Comparison of ENCODE assay signal across 10 cellular contexts in genomic region chr4:6727081-6727942, GRCh38. TPM values are rescaled to one million over a fixed set of nuclear protein-coding genes. Genes with fewer than 3 reads are reported as not detected.
A peak's percentile ranks its signal among the peaks of the same experiment; 100 is the strongest.
DNase-seq lines count a peak whose midpoint lies in the region; ATAC-seq, FAIRE-seq and TF ChIP-seq lines count a peak whose summit lies in the region.
"Had no signal": no experiment of that assay in that cellular context is flagged by ENCODE, and none has a peak within 500 bp of the region (broad histone marks: within the 10 kb centered on the region; RNA-seq: fewer than 3 reads in every experiment).

No MANE protein-coding gene starts in this region.

- TF ChIP-seq CTCF in K562 (IDR thresholded peaks at IDR 0.05 in 2 of 3, conservative IDR thresholded peaks at IDR 0.05 in 1 of 3; ENCODE audit: insufficient read depth in 2 of 3, low read depth in 1 of 3, low read length in 3 of 3) = no peak
- no peak for TF ChIP-seq CTCF in OCI-LY7 (conservative IDR thresholded peaks at IDR 0.05; ENCODE audit: low read length)

- H2AFZ ChIP-seq in K562 (ENCODE audit: low read depth, low read length) (peak overlapping the region; percentile 60; the same call in 1 of the 2 replicates), OCI-LY7 (ENCODE audit: low read length) (no peak overlapping the region)

- H3K4me3 ChIP-seq in H7 (ENCODE audit: insufficient read depth, low read depth, low read length) (no peak overlapping the region), K562 (no peak overlapping the region), skeletal muscle satellite cell (ENCODE audit: low read length) (no peak overlapping the region), OCI-LY7 (ENCODE audit: low read depth, low read length, poor library complexity, severe bottlenecking) (no peak overlapping the region)

- 70% methylated on average over 13 of the region's 31 CpGs for WGBS in K562 (ENCODE audit: insufficient coverage, low coverage, missing lambda C conversion rate)

- no TSS peak for BruUV-seq in K562 (replicated peaks; lab: Mats Ljungman, UMichigan)
- BruUV-seq in OCI-LY7 (replicated peaks; lab: Mats Ljungman, UMichigan) = no TSS peak

- ATAC-seq in K562 = no peak
- ATAC-seq: T-cell had no signal

- POLR2A ChIA-PET in K562 (lab: Yijun Ruan, JAX) (interaction anchor here (0.7 kb wide), 1 partner anchor 25 kb away, joined by 3 read pairs; no protein-coding TSS in a partner anchor), OCI-LY7 (lab: Charles Lee) (interaction anchor here (0.6 kb wide), 1 partner anchor 9 kb away, joined by 7 read pairs; no protein-coding TSS in a partner anchor)

- no peaks in the 10 kb centered on the region for H3K79me2 ChIP-seq in K562 (ENCODE audit: control insufficient read depth, insufficient read depth, low read length)
- no peaks in the 10 kb centered on the region for H3K79me2 ChIP-seq in OCI-LY7 (ENCODE audit: insufficient read depth, low read depth, low read length)

- H3K4me1 ChIP-seq in K562 (replicated peaks in 1 of 2; ENCODE audit: control insufficient read depth in 2 of 2, insufficient read depth in 2 of 2, low read length in 2 of 2) = peaks cover 31 to 60% of the 10 kb centered on the region in 2 experiments
- peaks cover 9% of the 10 kb centered on the region for H3K4me1 ChIP-seq in skeletal muscle satellite cell (ENCODE audit: control insufficient read depth, insufficient read depth, low read length)
- no peaks in the 10 kb centered on the region for H3K4me1 ChIP-seq in OCI-LY7 (ENCODE audit: insufficient read depth, low read length, poor library complexity, severe bottlenecking)

- intact Hi-C loops in K562 (cut with micrococcal nuclease) = no loop called here
- intact Hi-C loops in OCI-LY7 (cut with micrococcal nuclease; ENCODE audit: unreplicated experiment) = no loop called here

- H3K9me2 ChIP-seq in OCI-LY7 (ENCODE audit: insufficient read depth, low read length) = no peaks in the 10 kb centered on the region

- no peak for TF ChIP-seq RAD21 in K562 (CRISPR knock-in tag; conservative IDR thresholded peaks at IDR 0.05 in 1 of 2, IDR thresholded peaks at IDR 0.05 in 1 of 2)

- FAIRE-seq in K562 (lab: Jason Lieb, UNC) (no peak), GM12891 (lab: Jason Lieb, UNC) (no peak)
- FAIRE-seq: endometrium had no signal

- H3K27ac ChIP-seq in K562 (ENCODE audit: extremely low read depth, low read depth, low read length) (no peak overlapping the region), OCI-LY7 (ENCODE audit: low read depth, low read length, poor library complexity, severe bottlenecking) (no peak overlapping the region)

- in situ Hi-C loops in K562 (cut with MboI) = no loop called here

- H3K27me3 ChIP-seq in H7 (ENCODE audit: control insufficient read depth, insufficient read depth, low read length) (no peaks in the 10 kb centered on the region), K562 (ENCODE audit: control insufficient read depth in 2 of 2, insufficient read depth in 2 of 2, low read length in 2 of 2) (no peaks in the 10 kb centered on the region), skeletal muscle satellite cell (ENCODE audit: control insufficient read depth, insufficient read depth, low read length) (no peaks in the 10 kb centered on the region)

- H4K20me1 ChIP-seq in K562 (replicated peaks; ENCODE audit: control insufficient read depth, insufficient read depth, low read length) (no peaks in the 10 kb centered on the region), OCI-LY7 (ENCODE audit: insufficient read depth, low read length) (no peaks in the 10 kb centered on the region)

- H3K9me3 ChIP-seq in K562 (replicated peaks; ENCODE audit: control insufficient read depth, insufficient read depth, low read depth, low read length) (no peaks in the 10 kb centered on the region), skeletal muscle satellite cell (replicated peaks; ENCODE audit: low read length) (no peaks in the 10 kb centered on the region), OCI-LY7 (ENCODE audit: low read length) (no peaks in the 10 kb centered on the region)

- no peak for TF ChIP-seq POLR2A in K562 (conservative IDR thresholded peaks at IDR 0.05)
- TF ChIP-seq POLR2A in GM12891 (IDR thresholded peaks at IDR 0.05; ENCODE audit: low read depth, low read length) = no peak

- H3K36me3 ChIP-seq in H7 (replicated peaks; ENCODE audit: control insufficient read depth, insufficient read depth, low read length) = no peaks in the 10 kb centered on the region
- no peaks in the 10 kb centered on the region for H3K36me3 ChIP-seq in K562 (ENCODE audit: control insufficient read depth, insufficient read depth, low read length)
- no peaks in the 10 kb centered on the region for H3K36me3 ChIP-seq in skeletal muscle satellite cell (ENCODE audit: insufficient read depth, low read length)
- no peaks in the 10 kb centered on the region for H3K36me3 ChIP-seq in OCI-LY7 (ENCODE audit: insufficient read depth, low read length)

- H3K9ac ChIP-seq in K562 (ENCODE audit: insufficient read depth in 1 of 2, low read depth in 2 of 2, low read length in 2 of 2) (0 out of 4 replicates have a peak overlapping the region, but pooled peaks of 1 of the 2 experiments have one; percentile 19), skeletal muscle satellite cell (ENCODE audit: low read depth, low read length) (no peak overlapping the region)

- H3K4me2 ChIP-seq in K562 (ENCODE audit: insufficient read depth, low read length) (no peak overlapping the region; the same call in 1 of the 2 replicates), skeletal muscle satellite cell (ENCODE audit: low read length) (peak overlapping the region; percentile 33), OCI-LY7 (ENCODE audit: low read length) (no peak overlapping the region)

- CTCF ChIA-PET in K562 (lab: Yijun Ruan, JAX; ENCODE audit: low intra/inter-chr PET ratio) (no interaction called here), OCI-LY7 (lab: Charles Lee; ENCODE audit: unreplicated experiment) (no interaction called here)

- no peak for TF ChIP-seq EP300 in K562 (IDR thresholded peaks at IDR 0.05; ENCODE audit: low read length)

- no peaks in the 10 kb centered on the region for H3K9me1 ChIP-seq in K562 (ENCODE audit: control insufficient read depth, insufficient read depth, low read length)

- peak; percentile 77 for DNase-seq in H7
- DNase-seq in K562 (ENCODE audit: extremely low read depth in 1 of 4, low spot score in 3 of 4) = peak in 3 of 4 experiments; percentile 4 to 45 (median 41)
- DNase-seq in inferior parietal cortex (ENCODE audit: extremely low spot score) = peak; percentile 75
- DNase-seq in OCI-LY7 (ENCODE audit: low spot score) = no peak
- no peak for DNase-seq in GM12891 (ENCODE audit: insufficient read length, low spot score)
- no peak for DNase-seq in NCI-H748 treated with DMSO at 0.1 percent for 48 hours (lab: John Stamatoyannopoulos, UW)
- DNase-seq: mammary epithelial cell, T-cell had no signal

RNA-seq across cellular contexts. Expression of gene BLOC1S4, which starts 11.3 kb away (rescaled TPM):
- total RNA-seq in H7 (2014; rRNA removed; shearing (Covaris generic)) = 35.5 and 39.7 TPM in 2 replicates
- 9.9 and 18.6 TPM in 2 replicates for total RNA-seq in K562 (2011; cell fraction: chromatin; rRNA removed; ENCODE audit: low replicate concordance)
- total RNA-seq in K562 (2011; cell fraction: nucleolus; rRNA removed) = 25.1 and 30.5 TPM in 2 replicates
- 18.3 and 23.1 TPM in 2 replicates for total RNA-seq in K562 (2011; cell fraction: nucleoplasm; rRNA removed)
- total RNA-seq in K562 (2014; rRNA removed) = 31.6 and 38.3 TPM in 2 replicates
- 10.0 and 11.2 TPM in 2 replicates for total RNA-seq in K562 (2014; rRNA removed; fragmentation: Illumina TruSeq; extraction: Trizol)
- 10.5 and 10.8 TPM in 2 replicates for total RNA-seq in K562 (2015; rRNA removed; fragmentation: Illumina TruSeq; extraction: Trizol)
- total RNA-seq in K562 (2021) = 29.4 and 31.1 TPM in 2 replicates
- polyA plus RNA-seq in K562 (2011; rRNA removed) = 21.0 and 25.5 TPM in 2 replicates
- 27.6 and 61.0 TPM in 2 replicates for polyA plus RNA-seq in K562 (2011; cell fraction: cytosol; rRNA removed)
- 14.4 and 23.7 TPM in 2 replicates for polyA plus RNA-seq in K562 (2011; cell fraction: nucleus; rRNA removed)
- polyA plus RNA-seq in K562 (2012) = 20.7 and 24.2 TPM in 2 replicates
- 10.3 and 15.0 TPM in 2 replicates for polyA plus RNA-seq in K562 (2014; fragmentation: Illumina TruSeq; extraction: Trizol)
- 1 to 10 TPM; 3.1 to 3.9 TPM for polyA plus RNA-seq in K562 (2014; fragmentation: Nextera tagmentation; extraction: Ambion mirVana)
- 30.9 and 37.3 TPM in 2 replicates for polyA plus RNA-seq in K562 (2014; rRNA removed)
- 5.4 and 8.9 TPM in 2 replicates for polyA minus RNA-seq in K562 (2011; rRNA and poly(A)+ RNA removed)
- polyA minus RNA-seq in K562 (2011; cell fraction: cytosol; rRNA and poly(A)+ RNA removed) = 9.5 and 11.1 TPM in 2 replicates
- 10.4 and 14.2 TPM in 2 replicates for polyA minus RNA-seq in K562 (2011; cell fraction: nucleus; rRNA and poly(A)+ RNA removed)
- 13.1 and 14.2 TPM in 2 replicates for total RNA-seq in skeletal muscle satellite cell (2012; rRNA removed)
- 26.5 and 36.1 TPM in 2 replicates for total RNA-seq in OCI-LY7 (2014; rRNA removed; shearing (Covaris generic))
- total RNA-seq in OCI-LY7 (2022) = 26.1 and 32.3 TPM in 2 replicates
- 10.5 TPM for polyA plus RNA-seq in GM12891 (2012; ENCODE audit: low read depth, missing spikeins)

RNA-seq across cellular contexts. Expression of gene MRFAP1L1, which starts 17.6 kb away (rescaled TPM):
- total RNA-seq in H7 (2014; rRNA removed; shearing (Covaris generic)) = 49.0 and 52.5 TPM in 2 replicates
- 23.4 and 45.9 TPM in 2 replicates for total RNA-seq in K562 (2011; cell fraction: chromatin; rRNA removed; ENCODE audit: low replicate concordance)
- 16.5 and 18.4 TPM in 2 replicates for total RNA-seq in K562 (2011; cell fraction: nucleolus; rRNA removed)
- total RNA-seq in K562 (2011; cell fraction: nucleoplasm; rRNA removed) = 26.7 and 33.1 TPM in 2 replicates
- total RNA-seq in K562 (2014; rRNA removed) = 74.2 and 78.8 TPM in 2 replicates
- 85.7 and 86.2 TPM in 2 replicates for total RNA-seq in K562 (2014; rRNA removed; fragmentation: Illumina TruSeq; extraction: Trizol)
- 83.3 and 90.6 TPM in 2 replicates for total RNA-seq in K562 (2015; rRNA removed; fragmentation: Illumina TruSeq; extraction: Trizol)
- 51.3 and 53.6 TPM in 2 replicates for total RNA-seq in K562 (2021)
- polyA plus RNA-seq in K562 (2011; rRNA removed) = 59.5 and 83.8 TPM in 2 replicates
- polyA plus RNA-seq in K562 (2011; cell fraction: cytosol; rRNA removed) = 19.4 and 37.0 TPM in 2 replicates
- polyA plus RNA-seq in K562 (2011; cell fraction: nucleus; rRNA removed) = 37.8 and 48.5 TPM in 2 replicates
- polyA plus RNA-seq in K562 (2012) = 49.1 and 74.0 TPM in 2 replicates
- polyA plus RNA-seq in K562 (2014; fragmentation: Illumina TruSeq; extraction: Trizol) = 74.8 and 87.6 TPM in 2 replicates
- polyA plus RNA-seq in K562 (2014; fragmentation: Nextera tagmentation; extraction: Ambion mirVana) = 10 to 100 TPM; 37.6 to 48.1 TPM
- 104 and 111 TPM in 2 replicates for polyA plus RNA-seq in K562 (2014; rRNA removed)
- polyA minus RNA-seq in K562 (2011; rRNA and poly(A)+ RNA removed) = 46.9 and 49.6 TPM in 2 replicates
- polyA minus RNA-seq in K562 (2011; cell fraction: cytosol; rRNA and poly(A)+ RNA removed) = 10.4 and 17.8 TPM in 2 replicates
- 13.7 and 31.7 TPM in 2 replicates for polyA minus RNA-seq in K562 (2011; cell fraction: nucleus; rRNA and poly(A)+ RNA removed)
- total RNA-seq in skeletal muscle satellite cell (2012; rRNA removed) = 31.7 and 33.5 TPM in 2 replicates
- total RNA-seq in OCI-LY7 (2014; rRNA removed; shearing (Covaris generic)) = 50.5 and 79.2 TPM in 2 replicates
- total RNA-seq in OCI-LY7 (2022) = 49.3 and 50.1 TPM in 2 replicates
- 27.7 TPM for polyA plus RNA-seq in GM12891 (2012; ENCODE audit: low read depth, missing spikeins)

RNA-seq across cellular contexts. Expression of gene S100P, which starts 33.6 kb away (rescaled TPM):
- not detected in 2 replicates for total RNA-seq in H7 (2014; rRNA removed; shearing (Covaris generic))
- total RNA-seq in K562 (2011; cell fraction: chromatin; rRNA removed; ENCODE audit: low replicate concordance) = 1.7 TPM in 1 of 2 replicates, not detected in the other
- 0.33 and 0.53 TPM in 2 replicates for total RNA-seq in K562 (2011; cell fraction: nucleolus; rRNA removed)
- total RNA-seq in K562 (2011; cell fraction: nucleoplasm; rRNA removed) = 0.81 TPM in 1 of 2 replicates, not detected in the other
- total RNA-seq in K562 (2014; rRNA removed) (5.8 and 7.5 TPM in 2 replicates), K562 (2014; rRNA removed; fragmentation: Illumina TruSeq; extraction: Trizol) (7.4 and 13.7 TPM in 2 replicates), K562 (2015; rRNA removed; fragmentation: Illumina TruSeq; extraction: Trizol) (7.2 and 7.5 TPM in 2 replicates), K562 (2021) (13.2 and 16.8 TPM in 2 replicates), OCI-LY7 (2022) (not detected in 2 replicates)
- polyA plus RNA-seq in K562 (2011; rRNA removed) (2.7 and 4.1 TPM in 2 replicates), K562 (2014; fragmentation: Illumina TruSeq; extraction: Trizol) (6.9 and 7.4 TPM in 2 replicates), K562 (2014; fragmentation: Nextera tagmentation; extraction: Ambion mirVana) (10 to 100 TPM; 21.0 to 23.8 TPM), K562 (2014; rRNA removed) (5.5 and 5.7 TPM in 2 replicates)
- polyA plus RNA-seq in K562 (2011; cell fraction: cytosol; rRNA removed) = 0.55 and 3.2 TPM in 2 replicates
- polyA plus RNA-seq in K562 (2011; cell fraction: nucleus; rRNA removed) = 0.30 and 1.6 TPM in 2 replicates
- 11.5 and 304 TPM in 2 replicates for polyA plus RNA-seq in K562 (2012)
- polyA minus RNA-seq in K562 (2011; rRNA and poly(A)+ RNA removed) = 0.15 and 0.25 TPM in 2 replicates
- 4.8 and 23.3 TPM in 2 replicates for polyA minus RNA-seq in K562 (2011; cell fraction: cytosol; rRNA and poly(A)+ RNA removed)
- 4.7 and 6.1 TPM in 2 replicates for polyA minus RNA-seq in K562 (2011; cell fraction: nucleus; rRNA and poly(A)+ RNA removed)
- total RNA-seq in skeletal muscle satellite cell (2012; rRNA removed) = under 0.01 and 0.22 TPM in 2 replicates
- not detected in 2 replicates for total RNA-seq in OCI-LY7 (2014; rRNA removed; shearing (Covaris generic))
- not detected for polyA plus RNA-seq in GM12891 (2012; ENCODE audit: low read depth, missing spikeins)

RNA-seq across cellular contexts. Expression of gene KIAA0232, which starts 55.2 kb away (rescaled TPM):
- 11.5 and 15.9 TPM in 2 replicates for total RNA-seq in H7 (2014; rRNA removed; shearing (Covaris generic))
- 83.2 and 85.7 TPM in 2 replicates for total RNA-seq in K562 (2011; cell fraction: chromatin; rRNA removed; ENCODE audit: low replicate concordance)
- 15.8 and 19.9 TPM in 2 replicates for total RNA-seq in K562 (2011; cell fraction: nucleolus; rRNA removed)
- total RNA-seq in K562 (2011; cell fraction: nucleoplasm; rRNA removed) = 25.1 and 27.5 TPM in 2 replicates
- total RNA-seq in K562 (2014; rRNA removed) (9.0 and 9.5 TPM in 2 replicates), K562 (2014; rRNA removed; fragmentation: Illumina TruSeq; extraction: Trizol) (16.0 and 18.7 TPM in 2 replicates), K562 (2015; rRNA removed; fragmentation: Illumina TruSeq; extraction: Trizol) (13.0 and 13.6 TPM in 2 replicates), K562 (2021) (14.7 TPM in 2 replicates), OCI-LY7 (2022) (13.5 and 15.8 TPM in 2 replicates)
- polyA plus RNA-seq in K562 (2011; rRNA removed) (17.4 and 17.9 TPM in 2 replicates), K562 (2014; fragmentation: Illumina TruSeq; extraction: Trizol) (11.8 and 13.0 TPM in 2 replicates), K562 (2014; fragmentation: Nextera tagmentation; extraction: Ambion mirVana) (1 to 10 TPM; 3.5 to 4.2 TPM), K562 (2014; rRNA removed) (10.1 and 11.9 TPM in 2 replicates)
- 6.1 and 8.0 TPM in 2 replicates for polyA plus RNA-seq in K562 (2011; cell fraction: cytosol; rRNA removed)
- 14.6 and 18.0 TPM in 2 replicates for polyA plus RNA-seq in K562 (2011; cell fraction: nucleus; rRNA removed)
- polyA plus RNA-seq in K562 (2012) = 7.9 and 12.6 TPM in 2 replicates
- 26.5 and 30.1 TPM in 2 replicates for polyA minus RNA-seq in K562 (2011; rRNA and poly(A)+ RNA removed)
- 7.4 and 10.6 TPM in 2 replicates for polyA minus RNA-seq in K562 (2011; cell fraction: cytosol; rRNA and poly(A)+ RNA removed)
- polyA minus RNA-seq in K562 (2011; cell fraction: nucleus; rRNA and poly(A)+ RNA removed) = 15.9 and 24.1 TPM in 2 replicates
- total RNA-seq in skeletal muscle satellite cell (2012; rRNA removed) = 9.8 and 10.4 TPM in 2 replicates
- total RNA-seq in OCI-LY7 (2014; rRNA removed; shearing (Covaris generic)) = 7.5 and 8.0 TPM in 2 replicates
- 5.1 TPM for polyA plus RNA-seq in GM12891 (2012; ENCODE audit: low read depth, missing spikeins)

Comparison
In these comparisons a context has a peak if more than half of its experiments do, and no peak if none do; other contexts are left out.
1. DNase-seq: peak in H7 (single experiment), K562 (3 of 4) and inferior parietal cortex (single experiment); none in OCI-LY7 (single experiment), GM12891 (single experiment) and NCI-H748 treated with DMSO at 0.1 percent for 48 hours (single experiment).